ENCODE assay signal across 1 cellular context in genomic region chr12:47346251-47347019, GRCh38.
TF ChIP-seq lines count a peak whose summit lies in the region.

No MANE protein-coding gene starts in this region.

TF ChIP-seq in HepG2, 621 proteins besides CTCF, POLR2A, EP300 and RAD21 (continued from another document and continues in another):
- TF ChIP-seq DZIP1 (CRISPR knock-in tag; IDR thresholded peaks at IDR 0.05) (no peak), ZNF574 (CRISPR knock-in tag; IDR thresholded peaks at IDR 0.05) (no peak), CCAR2 (optimal IDR thresholded peaks at IDR 0.05; ENCODE audit: low read depth, low read length) (no peak), PREB (CRISPR knock-in tag; IDR thresholded peaks at IDR 0.05) (no peak), CEBPZ (IDR thresholded peaks at IDR 0.05; ENCODE audit: low read length) (no peak), ZNF329 (CRISPR knock-in tag; IDR thresholded peaks at IDR 0.05; ENCODE audit: low read depth) (no peak), ZSCAN22 (CRISPR knock-in tag; IDR thresholded peaks at IDR 0.05) (no peak), ZBTB40 (IDR thresholded peaks at IDR 0.05) (no peak), ZBTB40 (CRISPR knock-in tag; IDR thresholded peaks at IDR 0.05) (no peak), ZNF780A (CRISPR knock-in tag; IDR thresholded peaks at IDR 0.05) (no peak), ZNF564 (CRISPR knock-in tag; IDR thresholded peaks at IDR 0.05) (no peak), ZNF44 (CRISPR knock-in tag; IDR thresholded peaks at IDR 0.05) (no peak), SIN3B (IDR thresholded peaks at IDR 0.05; ENCODE audit: low read length) (no peak), ZNF3 (CRISPR knock-in tag; IDR thresholded peaks at IDR 0.05) (no peak), WIZ (CRISPR knock-in tag; IDR thresholded peaks at IDR 0.05) (no peak), ZNF205 (CRISPR knock-in tag; IDR thresholded peaks at IDR 0.05) (no peak), PHF8 (CRISPR knock-in tag; IDR thresholded peaks at IDR 0.05) (no peak), SIX4 (CRISPR knock-in tag; IDR thresholded peaks at IDR 0.05) (peak; percentile 82), FOXP1 (IDR thresholded peaks at IDR 0.05) (no peak), FOXP1 (CRISPR knock-in tag; IDR thresholded peaks at IDR 0.05) (peak; percentile 86), ZNF317 (CRISPR knock-in tag; IDR thresholded peaks at IDR 0.05) (no peak), NBN (conservative IDR thresholded peaks at IDR 0.05) (no peak), AGO2 (optimal IDR thresholded peaks at IDR 0.05; ENCODE audit: low read depth, low read length) (no peak), ZNF432 (CRISPR knock-in tag; IDR thresholded peaks at IDR 0.05; ENCODE audit: borderline replicate concordance) (no peak), PTBP1 (IDR thresholded peaks at IDR 0.05; ENCODE audit: low read depth, low read length, poor library complexity, severe bottlenecking) (no peak), MEIS1 (CRISPR knock-in tag; IDR thresholded peaks at IDR 0.05; ENCODE audit: borderline replicate concordance) (peak; percentile 82; the same call in 1 of the 2 replicates), ZNF577 (CRISPR knock-in tag; IDR thresholded peaks at IDR 0.05; ENCODE audit: borderline replicate concordance, low read depth) (no peak), HHEX (CRISPR knock-in tag; IDR thresholded peaks at IDR 0.05) (peak; percentile 68), KAT7 (CRISPR knock-in tag; IDR thresholded peaks at IDR 0.05; ENCODE audit: borderline replicate concordance) (no peak), GATA4 (IDR thresholded peaks at IDR 0.05; ENCODE audit: borderline replicate concordance, low read depth) (peak; percentile 22; the same call in 1 of the 2 replicates), ZIK1 (CRISPR knock-in tag; IDR thresholded peaks at IDR 0.05; ENCODE audit: borderline replicate concordance, low read depth) (no peak), PITX1 (CRISPR knock-in tag; IDR thresholded peaks at IDR 0.05) (peak; percentile 82), ZXDC (CRISPR knock-in tag; IDR thresholded peaks at IDR 0.05) (no peak), NPAS2 (CRISPR knock-in tag; IDR thresholded peaks at IDR 0.05; ENCODE audit: borderline replicate concordance) (no peak), TBP (CRISPR knock-in tag; IDR thresholded peaks at IDR 0.05) (no peak), SMAD9 (CRISPR knock-in tag; IDR thresholded peaks at IDR 0.05) (no peak), ZNF616 (CRISPR knock-in tag; IDR thresholded peaks at IDR 0.05; ENCODE audit: low read depth) (no peak), KDM2A (CRISPR knock-in tag; IDR thresholded peaks at IDR 0.05; ENCODE audit: borderline replicate concordance, low read depth) (no peak)
